22 cellular contexts compared by ENCODE assay signal in genomic region chr18:27785815-27786537, GRCh38.
DNase-seq lines count a peak whose midpoint lies in the region; ATAC-seq lines count a peak whose summit lies in the region.
"Had no signal": no experiment of that assay in that cellular context is flagged by ENCODE, and none has a peak within 500 bp of the region (broad histone marks: within the 10 kb centered on the region; RNA-seq: fewer than 3 reads in every experiment).

No MANE protein-coding gene starts in this region.

- ATAC-seq in HG03045 (IDR thresholded peaks at IDR 0.05; ENCODE audit: unreplicated experiment) (no peak), GM21381 (IDR thresholded peaks at IDR 0.05; ENCODE audit: unreplicated experiment) (no peak)
- ATAC-seq: activated CD4-positive, alpha-beta T cell treated with anti-CD3 and anti-CD28 coated beads for 36 hours; CD8-positive, alpha-beta T cell; esophagus mucosa; T-helper 17 cell had no signal

- H3K23ac ChIP-seq in mesendoderm (ENCODE audit: low read length) = no peak overlapping the region

- no CpG with 5 or more reads among the region's 18 CpGs for WGBS in mesendoderm (ENCODE audit: extremely low coverage, insufficient coverage, low lambda C conversion rate)

- peak; percentile 95 for DNase-seq in DMS53 treated with DMSO at 0.1 percent for 48 hours (lab: John Stamatoyannopoulos, UW; ENCODE audit: unreplicated experiment)
- DNase-seq in NCI-H2029 (lab: John Stamatoyannopoulos, UW) = peak; percentile 93
- DNase-seq in NCI-H748 treated with DMSO at 0.1 percent for 48 hours (lab: John Stamatoyannopoulos, UW) = peak; percentile 93
- no peak for DNase-seq in mesendoderm
- DNase-seq in ecto neural progenitor cell (ENCODE audit: low spot score) = no peak
- no peak for DNase-seq in COLO829 (ENCODE audit: low spot score)
- DNase-seq: activated CD4-positive, alpha-beta T cell treated with anti-CD3 and anti-CD28 coated beads for 36 hours; activated gamma-delta T cell treated with Interleukin-2 at 50 U/mL for 16 hours; aorta; CD8-positive, alpha-beta T cell; colonic mucosa; GDM1; HCEC 1CT; immature natural killer cell; sigmoid colon; stimulated activated CD4-positive, alpha-beta T cell treated with anti-CD3 and anti-CD28 coated beads, Interleukin-4, amount 100 ng/mL, for 1 hour; T-helper 17 cell; transverse colon had no signal

- no peak overlapping the region for H3K27ac ChIP-seq in mesendoderm (ENCODE audit: low read depth, low read length)
- H3K27ac ChIP-seq: colonic mucosa, neutrophil, sigmoid colon, transverse colon had no signal

- no peak overlapping the region for H4K5ac ChIP-seq in mesendoderm (ENCODE audit: low read length)

- no peak overlapping the region for H3K56ac ChIP-seq in mesendoderm (ENCODE audit: low read length)

- H3K4ac ChIP-seq in mesendoderm (ENCODE audit: low read depth, low read length) = no peak overlapping the region

- no peak overlapping the region for H3K9ac ChIP-seq in mesendoderm (ENCODE audit: low read length)

- no peak overlapping the region for H3K4me2 ChIP-seq in mesendoderm (ENCODE audit: low read length)

- H3K79me2 ChIP-seq in mesendoderm (ENCODE audit: control insufficient read depth, insufficient read depth, low read length) = no peaks in the 10 kb centered on the region

- H4K8ac ChIP-seq in mesendoderm (ENCODE audit: low read depth, low read length) = no peak overlapping the region

- no peaks in the 10 kb centered on the region for H3K27me3 ChIP-seq in mesendoderm (ENCODE audit: insufficient read depth, low read length, poor library complexity)
- H3K27me3 ChIP-seq: colonic mucosa, neutrophil, sigmoid colon, transverse colon had no signal

- H2AK5ac ChIP-seq in mesendoderm (ENCODE audit: low read length) = peak overlapping the region; percentile 18

- no peaks in the 10 kb centered on the region for H3K79me1 ChIP-seq in mesendoderm (ENCODE audit: low read length)

- peaks cover 2% of the 10 kb centered on the region for H3K4me1 ChIP-seq in mesendoderm (ENCODE audit: control insufficient read depth, low read depth, low read length)
- H3K4me1 ChIP-seq: colonic mucosa, sigmoid colon, transverse colon had no signal

- H2BK120ac ChIP-seq in mesendoderm (ENCODE audit: low read depth, low read length) = no peak overlapping the region

- H2BK15ac ChIP-seq in mesendoderm (replicated peaks; ENCODE audit: low read depth) = no peak overlapping the region

- H2BK5ac ChIP-seq in mesendoderm (ENCODE audit: low read length) = no peak overlapping the region

- no peak overlapping the region for H3K4me3 ChIP-seq in mesendoderm (ENCODE audit: low read length)
- H3K4me3 ChIP-seq: colonic mucosa, sigmoid colon, transverse colon had no signal

- H3K36me3 ChIP-seq in mesendoderm (ENCODE audit: control insufficient read depth, insufficient read depth, low read length) = no peaks in the 10 kb centered on the region
- H3K36me3 ChIP-seq: colonic mucosa, neutrophil, sigmoid colon, transverse colon had no signal

- no peak overlapping the region for H3K18ac ChIP-seq in mesendoderm (ENCODE audit: low read length)

Comparison
In these comparisons a context has a peak if more than half of its experiments do, and no peak if none do; other contexts are left out.
1. DNase-seq: peak in DMS53 treated with DMSO at 0.1 percent for 48 hours (single experiment), NCI-H2029 (single experiment) and NCI-H748 treated with DMSO at 0.1 percent for 48 hours (single experiment); none in mesendoderm (single experiment), ecto neural progenitor cell (single experiment) and COLO829 (single experiment).